Comparison of ENCODE assay signal across 16 cellular contexts in genomic region chr22:40599731-40600130, GRCh38. TPM values are rescaled to one million over a fixed set of nuclear protein-coding genes. Genes with fewer than 3 reads are reported as not detected.
A peak's percentile ranks its signal among the peaks of the same experiment; 100 is the strongest.
DNase-seq lines count a peak whose midpoint lies in the region; ATAC-seq and TF ChIP-seq lines count a peak whose summit lies in the region.
"Had no signal": no experiment of that assay in that cellular context is flagged by ENCODE, and none has a peak within 500 bp of the region (broad histone marks: within the 10 kb centered on the region; RNA-seq: fewer than 3 reads in every experiment).

No MANE protein-coding gene starts in this region.

- H3K27me3 ChIP-seq in RWPE2 (ENCODE audit: insufficient read depth, poor library complexity, severe bottlenecking), result no peaks in the 10 kb centered on the region
- H3K27me3 ChIP-seq: BLaER1 treated with 17β-estradiol and CSF1 and Interleukin-3, amounts not matched to agents 10 nM and 100 nM had no signal

- WGBS in mesodermal cell (ENCODE audit: insufficient coverage in 2 of 2), 2 experiments, result 90 to 100% methylated on average over 4 to 6 of the region's 6 CpGs

- no peak for DNase-seq in activated naive CD8-positive, alpha-beta T cell treated with anti-CD3 and anti-CD28 coated beads for 36 hours
- DNase-seq in RWPE2 (ENCODE audit: low spot score) (no peak), progenitor cell of endocrine pancreas (ENCODE audit: low spot score, unreplicated experiment) (no peak), cortex of kidney (lab: John Stamatoyannopoulos, UW) (no peak)
- DNase-seq in activated CD8-positive, alpha-beta memory T cell treated with anti-CD3 and anti-CD28 coated beads, Interleukin-2, amount 10 ng/mL, durations not matched to agents 7 days and 5 days, result no peak
- DNase-seq: 8988T; AML-193; Calu3; CD4-positive, CD25-positive, alpha-beta regulatory T cell; DMS 273 treated with DMSO at 0.1 percent for 48 hours; GOT3; H9 had no signal

- ATAC-seq in RWPE2 (ENCODE audit: low read depth), result no peak
- no peak for ATAC-seq in GM19467 (IDR thresholded peaks at IDR 0.05; ENCODE audit: unreplicated experiment)
- no peak for ATAC-seq in activated CD8-positive, alpha-beta memory T cell treated with anti-CD3 and anti-CD28 coated beads, Interleukin-2, amount 10 ng/mL, durations not matched to agents 7 days and 5 days

- TF ChIP-seq CTCF in RWPE2 (IDR thresholded peaks at IDR 0.05; ENCODE audit: poor library complexity, severe bottlenecking) (no peak), progenitor cell of endocrine pancreas (IDR thresholded peaks at IDR 0.05; ENCODE audit: unreplicated experiment) (no peak)

- CTCF ChIA-PET in activated CD8-positive, alpha-beta memory T cell treated with anti-CD3 and anti-CD28 coated beads, Interleukin-2, amount 10 ng/mL, durations not matched to agents 7 days and 5 days (lab: Charles Lee), result interaction anchor here (0.5 kb wide), 1 partner anchor 228 kb away, joined by 3 read pairs; no protein-coding TSS in a partner anchor

- H3K4me3 ChIP-seq in RWPE2 (ENCODE audit: severe bottlenecking), result no peak overlapping the region
- no peak overlapping the region for H3K4me3 ChIP-seq in mesodermal cell (ENCODE audit: extremely low read depth, insufficient read depth, low read length, poor library complexity, severe bottlenecking)
- H3K4me3 ChIP-seq: BLaER1 treated with 17β-estradiol and CSF1 and Interleukin-3, amounts not matched to agents 10 nM and 100 nM had no signal

- peak overlapping the region; percentile 72 for H3K27ac Mint-ChIP-seq in activated naive CD8-positive, alpha-beta T cell
- H3K27ac Mint-ChIP-seq in activated naive CD8-positive, alpha-beta T cell treated with anti-CD3 and anti-CD28 coated beads for 36 hours, result no peak overlapping the region
- H3K27ac Mint-ChIP-seq in progenitor cell of endocrine pancreas, result peak overlapping the region; percentile 63
- no peak overlapping the region for H3K27ac Mint-ChIP-seq in activated CD8-positive, alpha-beta memory T cell treated with anti-CD3 and anti-CD28 coated beads, Interleukin-2, amount 10 ng/mL, durations not matched to agents 7 days and 5 days

- H3K27ac ChIP-seq in RWPE2 (ENCODE audit: poor library complexity, severe bottlenecking), result peak overlapping the region; percentile 97
- H3K27ac ChIP-seq in mesodermal cell (ENCODE audit: low read depth, low read length, severe bottlenecking), result peak overlapping the region; percentile 23
- H3K27ac ChIP-seq: BLaER1 treated with 17β-estradiol and CSF1 and Interleukin-3, amounts not matched to agents 10 nM and 100 nM had no signal

- H3K9me3 ChIP-seq in RWPE2 (ENCODE audit: severe bottlenecking), result no peaks in the 10 kb centered on the region
- no peaks in the 10 kb centered on the region for H3K9me3 ChIP-seq in mesodermal cell (ENCODE audit: control insufficient read depth, low read length)
- H3K9me3 ChIP-seq: BLaER1 treated with 17β-estradiol and CSF1 and Interleukin-3, amounts not matched to agents 10 nM and 100 nM had no signal

- H3K9me3 Mint-ChIP-seq in activated naive CD8-positive, alpha-beta T cell (ENCODE audit: low read depth), result no peaks in the 10 kb centered on the region
- no peaks in the 10 kb centered on the region for H3K9me3 Mint-ChIP-seq in activated naive CD8-positive, alpha-beta T cell treated with anti-CD3 and anti-CD28 coated beads for 36 hours
- H3K9me3 Mint-ChIP-seq in progenitor cell of endocrine pancreas (ENCODE audit: low read depth), result no peaks in the 10 kb centered on the region
- no peaks in the 10 kb centered on the region for H3K9me3 Mint-ChIP-seq in activated CD8-positive, alpha-beta memory T cell treated with anti-CD3 and anti-CD28 coated beads, Interleukin-2, amount 10 ng/mL, durations not matched to agents 7 days and 5 days (ENCODE audit: low read depth)
- H3K9me3 Mint-ChIP-seq: CD4-positive, CD25-positive, alpha-beta regulatory T cell; H9 had no signal

- H3K27me3 Mint-ChIP-seq in activated naive CD8-positive, alpha-beta T cell, result no peaks in the 10 kb centered on the region
- no peaks in the 10 kb centered on the region for H3K27me3 Mint-ChIP-seq in activated naive CD8-positive, alpha-beta T cell treated with anti-CD3 and anti-CD28 coated beads for 36 hours
- no peaks in the 10 kb centered on the region for H3K27me3 Mint-ChIP-seq in progenitor cell of endocrine pancreas
- no peaks in the 10 kb centered on the region for H3K27me3 Mint-ChIP-seq in activated CD8-positive, alpha-beta memory T cell treated with anti-CD3 and anti-CD28 coated beads, Interleukin-2, amount 10 ng/mL, durations not matched to agents 7 days and 5 days
- H3K27me3 Mint-ChIP-seq: CD4-positive, CD25-positive, alpha-beta regulatory T cell had no signal

- H3K4me1 ChIP-seq in RWPE2 (ENCODE audit: insufficient read depth, poor library complexity, severe bottlenecking) (peaks cover 73% of the 10 kb centered on the region), mesodermal cell (ENCODE audit: control insufficient read depth, insufficient read depth, low read length, poor library complexity, severe bottlenecking) (peaks cover 33% of the 10 kb centered on the region)

- H3K4me1 Mint-ChIP-seq in activated naive CD8-positive, alpha-beta T cell (ENCODE audit: low read depth), result peaks cover 46% of the 10 kb centered on the region
- H3K4me1 Mint-ChIP-seq in activated naive CD8-positive, alpha-beta T cell treated with anti-CD3 and anti-CD28 coated beads for 36 hours, result peaks cover 32% of the 10 kb centered on the region
- H3K4me1 Mint-ChIP-seq in progenitor cell of endocrine pancreas (ENCODE audit: low read depth), result peaks cover 33% of the 10 kb centered on the region
- H3K4me1 Mint-ChIP-seq in activated CD8-positive, alpha-beta memory T cell treated with anti-CD3 and anti-CD28 coated beads, Interleukin-2, amount 10 ng/mL, durations not matched to agents 7 days and 5 days, result peaks cover 12% of the 10 kb centered on the region

- H3K36me3 ChIP-seq in RWPE2 (ENCODE audit: low read depth) (no peaks in the 10 kb centered on the region), mesodermal cell (ENCODE audit: control insufficient read depth, insufficient read depth, low read length) (no peaks in the 10 kb centered on the region)

- H3K4me3 Mint-ChIP-seq in activated naive CD8-positive, alpha-beta T cell, result no peak overlapping the region
- no peak overlapping the region for H3K4me3 Mint-ChIP-seq in activated naive CD8-positive, alpha-beta T cell treated with anti-CD3 and anti-CD28 coated beads for 36 hours
- no peak overlapping the region for H3K4me3 Mint-ChIP-seq in progenitor cell of endocrine pancreas (ENCODE audit: low read depth)
- no peak overlapping the region for H3K4me3 Mint-ChIP-seq in activated CD8-positive, alpha-beta memory T cell treated with anti-CD3 and anti-CD28 coated beads, Interleukin-2, amount 10 ng/mL, durations not matched to agents 7 days and 5 days
- H3K4me3 Mint-ChIP-seq: CD4-positive, CD25-positive, alpha-beta regulatory T cell; H9 had no signal

- no peaks in the 10 kb centered on the region for H3K36me3 Mint-ChIP-seq in activated naive CD8-positive, alpha-beta T cell
- peaks cover 2% of the 10 kb centered on the region for H3K36me3 Mint-ChIP-seq in activated naive CD8-positive, alpha-beta T cell treated with anti-CD3 and anti-CD28 coated beads for 36 hours
- H3K36me3 Mint-ChIP-seq in progenitor cell of endocrine pancreas (ENCODE audit: insufficient read depth), result no peaks in the 10 kb centered on the region
- H3K36me3 Mint-ChIP-seq in activated CD8-positive, alpha-beta memory T cell treated with anti-CD3 and anti-CD28 coated beads, Interleukin-2, amount 10 ng/mL, durations not matched to agents 7 days and 5 days, result peaks cover 4% of the 10 kb centered on the region
- H3K36me3 Mint-ChIP-seq: CD4-positive, CD25-positive, alpha-beta regulatory T cell had no signal

RNA-seq across cellular contexts. Expression of gene MRTFA, which starts 36.8 kb away (rescaled TPM):
- total RNA-seq in activated naive CD8-positive, alpha-beta T cell treated with anti-CD3 and anti-CD28 coated beads for 36 hours, result 10 to 100 TPM; 35.3 to 37.6 TPM
- 49.7 TPM for polyA plus RNA-seq in mesodermal cell (2013, experiment 1 of 2)
- 40.2 TPM for polyA plus RNA-seq in mesodermal cell (2013, experiment 2 of 2)
- 54.4 and 61.9 TPM in 2 replicates for total RNA-seq in progenitor cell of endocrine pancreas
- 10 to 100 TPM; 59.4 to 74.0 TPM for total RNA-seq in activated CD8-positive, alpha-beta memory T cell treated with anti-CD3 and anti-CD28 coated beads, Interleukin-2, amount 10 ng/mL, durations not matched to agents 7 days and 5 days

Comparison
In these comparisons a context has a peak if more than half of its experiments do, and no peak if none do; other contexts are left out.
1. H3K27ac Mint-ChIP-seq: peak in activated naive CD8-positive, alpha-beta T cell (single experiment) and progenitor cell of endocrine pancreas (single experiment); none in activated naive CD8-positive, alpha-beta T cell treated with anti-CD3 and anti-CD28 coated beads for 36 hours (single experiment) and activated CD8-positive, alpha-beta memory T cell treated with anti-CD3 and anti-CD28 coated beads, Interleukin-2, amount 10 ng/mL, durations not matched to agents 7 days and 5 days (single experiment).